Comparison of ENCODE assay signal across 8 cellular contexts in the genomic region with DNA sequence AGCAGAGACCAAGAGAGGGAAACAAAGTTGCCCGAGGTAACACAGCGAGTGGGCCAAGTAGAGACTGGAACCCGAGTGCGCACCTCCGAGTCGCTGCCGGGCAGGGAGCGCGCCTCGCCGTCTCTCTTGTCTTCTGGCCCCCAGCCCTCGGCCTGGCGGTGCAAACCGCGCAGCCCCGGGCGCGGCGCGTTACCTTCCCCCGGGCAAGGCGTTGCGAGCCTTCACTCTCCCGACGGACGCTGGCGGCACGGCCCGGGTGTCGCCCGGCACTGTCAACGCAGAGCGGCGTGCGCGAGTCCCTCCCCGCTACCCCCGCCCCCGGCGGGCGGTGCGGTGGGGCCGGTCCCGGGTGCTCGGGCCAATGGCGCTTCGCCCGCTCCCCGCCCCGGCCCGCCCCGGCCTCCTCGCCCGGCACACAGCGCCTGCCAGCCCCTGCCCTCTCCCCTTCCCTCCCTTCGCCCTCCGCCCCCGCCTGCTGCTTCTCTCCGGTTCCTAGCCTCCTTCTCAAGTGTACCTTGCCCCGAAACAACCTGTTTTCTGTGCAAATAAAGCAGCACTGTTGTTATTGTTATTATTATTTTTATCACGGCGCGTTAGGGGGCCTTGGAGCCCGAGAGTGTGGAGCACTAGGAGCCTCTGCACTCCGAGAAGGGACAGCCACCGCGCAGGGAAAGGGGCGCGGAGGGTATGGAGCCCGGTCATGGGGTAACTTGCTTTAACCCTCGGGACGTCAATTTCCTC. TPM values are rescaled to one million over a fixed set of nuclear protein-coding genes. Genes with fewer than 3 reads are reported as not detected.
A peak's percentile ranks its signal among the peaks of the same experiment; 100 is the strongest.
DNase-seq lines count a peak whose midpoint lies in the region; FAIRE-seq and TF ChIP-seq lines count a peak whose summit lies in the region.

SYTL2 (minus strand) TSS at position 271 of the 741 bp plus-strand sequence. CDS start 53,416 bp downstream, outside the sequence.

- DNase-seq in GM13977 (ENCODE audit: low spot score) (peak; percentile 66), HFFc6 (no peak), NCI-H1105 treated with DMSO at 0.1 percent for 48 hours (lab: John Stamatoyannopoulos, UW) (peak; percentile 43), bronchial epithelial cell (ENCODE audit: low read depth) (peak; percentile 42), islet precursor cell (peak; percentile 89), COLO829 (ENCODE audit: low spot score) (no peak)
- peak; percentile 34 to 45 (median 39) for DNase-seq in activated CD4-positive, CD25-positive, alpha-beta regulatory T cell (lab: John Stamatoyannopoulos, UW)
- DNase-seq in stimulated activated CD4-positive, alpha-beta T cell treated with anti-CD3 and anti-CD28 coated beads, Interleukin-12 subunit alpha, Interleukin-12 subunit beta, amount 100 ng/mL, for 24 hours (ENCODE audit: low read depth in 2 of 2) = peak; percentile 44 to 63

- TF ChIP-seq CTCF in GM13977 (IDR thresholded peaks at IDR 0.05; ENCODE audit: extremely low read depth, insufficient read depth, missing control alignments) (no peak), HFFc6 (IDR thresholded peaks at IDR 0.05) (peak; percentile 19; the same call in 1 of the 2 replicates), bronchial epithelial cell (IDR thresholded peaks at IDR 0.05; ENCODE audit: insufficient read depth, low read length, severe bottlenecking) (no peak)

- peaks cover 70% of the 10 kb centered on the region for H3K4me1 Mint-ChIP-seq in HFFc6 (ENCODE audit: low read depth)

- H3K9me3 Mint-ChIP-seq in HFFc6 = no peaks in the 10 kb centered on the region

- peak within 1 kb of the TSS; percentile 85 for H3K4me3 Mint-ChIP-seq in HFFc6

- in situ Hi-C loops in GM13977 (cut with MboI; ENCODE audit: low pct_unique_long_range_greater_than_20kb, low sequenced_read_pairs, unreplicated experiment) = no loop called here

- FAIRE-seq in bronchial epithelial cell (lab: Jason Lieb, UNC) = no peak

- H3K36me3 ChIP-seq in bronchial epithelial cell (ENCODE audit: control insufficient read depth, insufficient read depth, low read length) = no peaks in the 10 kb centered on the region

- H3K36me3 Mint-ChIP-seq in HFFc6 (ENCODE audit: low read depth) = 0 out of 2 replicates have a peak, but pooled peaks cover 11% of the 10 kb centered on the region

- H3K27ac Mint-ChIP-seq in HFFc6 = peak within 1 kb of the TSS; percentile 40; the same call in 1 of the 2 replicates

- H3K27me3 Mint-ChIP-seq in HFFc6 (ENCODE audit: insufficient read depth) = peaks cover 8% of the 10 kb centered on the region

- peak within 1 kb of the TSS; percentile 46 for H3K4me3 ChIP-seq in bronchial epithelial cell (ENCODE audit: low read depth, low read length)

- H3K27me3 ChIP-seq in bronchial epithelial cell (ENCODE audit: control insufficient read depth, insufficient read depth, low read length) = no peaks in the 10 kb centered on the region

RNA-seq across cellular contexts. Expression of gene SYTL2, which starts in this region (rescaled TPM):
- 10 to 100 TPM; 23.2 to 39.5 (median 27.4) TPM for total RNA-seq in HFFc6 (2021; fragmentation: NEBNext Ultra II Directional; extraction: Animal tissue kit (Norgen Biotek cat#: 25700))
- total RNA-seq in bronchial epithelial cell = 5.6 and 8.2 TPM in 2 replicates

Comparison
In these comparisons a context has a peak if more than half of its experiments do, and no peak if none do; other contexts are left out.
1. DNase-seq: peak in GM13977 (single experiment), NCI-H1105 treated with DMSO at 0.1 percent for 48 hours (single experiment), activated CD4-positive, CD25-positive, alpha-beta regulatory T cell (4 of 4), bronchial epithelial cell (single experiment), islet precursor cell (single experiment) and stimulated activated CD4-positive, alpha-beta T cell treated with anti-CD3 and anti-CD28 coated beads, Interleukin-12 subunit alpha, Interleukin-12 subunit beta, amount 100 ng/mL, for 24 hours (2 of 2); none in HFFc6 (single experiment) and COLO829 (single experiment).